ENCODE assay signal across 10 cellular contexts in genomic region chr16:89037261-89038152, GRCh38. TPM values are rescaled to one million over a fixed set of nuclear protein-coding genes. Genes with fewer than 3 reads are reported as not detected.
DNase-seq lines count a peak whose midpoint lies in the region; ATAC-seq and TF ChIP-seq lines count a peak whose summit lies in the region.
"Had no signal": no experiment of that assay in that cellular context is flagged by ENCODE, and none has a peak within 500 bp of the region (broad histone marks: within the 10 kb centered on the region; RNA-seq: fewer than 3 reads in every experiment).

No MANE protein-coding gene starts in this region.

- peaks cover 8% of the 10 kb centered on the region for H3K27me3 Mint-ChIP-seq in T-helper 1 cell treated with Interleukin-12 subunit alpha and Interleukin-12 subunit beta and Interleukin-4 antibody, amounts not matched to agents 30 μg/mL and 1 μg/mL, for 36 hours (ENCODE audit: low read depth)

- H3K4me3 Mint-ChIP-seq in T-helper 1 cell treated with Interleukin-12 subunit alpha and Interleukin-12 subunit beta and Interleukin-4 antibody, amounts not matched to agents 30 μg/mL and 1 μg/mL, for 36 hours, result no peak overlapping the region
- H3K4me3 Mint-ChIP-seq: activated T-cell treated with anti-CD3 and anti-CD28 coated beads, Interleukin-2, amount 50 U/mL, for 72 hours had no signal

- TF ChIP-seq CTCF in fibroblast of pulmonary artery (IDR thresholded peaks at IDR 0.05; ENCODE audit: low read length, missing control alignments), result no peak

- no peaks in the 10 kb centered on the region for H3K9me3 Mint-ChIP-seq in T-helper 1 cell treated with Interleukin-12 subunit alpha and Interleukin-12 subunit beta and Interleukin-4 antibody, amounts not matched to agents 30 μg/mL and 1 μg/mL, for 36 hours

- peak; percentile 30 for DNase-seq in HT-29 (ENCODE audit: low spot score)
- peak; percentile 44 for DNase-seq in fibroblast of pulmonary artery (ENCODE audit: low read depth)
- DNase-seq in sciatic nerve (ENCODE audit: low spot score), result no peak
- no peak for DNase-seq in central memory CD4-positive, alpha-beta T cell
- no peak for DNase-seq in substantia nigra (lab: John Stamatoyannopoulos, UW)
- DNase-seq in pons (ENCODE audit: low spot score), result no peak
- DNase-seq in NCI-H2029 (lab: John Stamatoyannopoulos, UW), result no peak

- no peak overlapping the region for H3K27ac ChIP-seq in substantia nigra (ENCODE audit: low read depth, low read length, poor library complexity, severe bottlenecking)
- H3K27ac ChIP-seq: psoas muscle had no signal

- peak overlapping the region; percentile 38 for H3K27ac Mint-ChIP-seq in T-helper 1 cell treated with Interleukin-12 subunit alpha and Interleukin-12 subunit beta and Interleukin-4 antibody, amounts not matched to agents 30 μg/mL and 1 μg/mL, for 36 hours
- H3K27ac Mint-ChIP-seq: activated T-cell treated with anti-CD3 and anti-CD28 coated beads, Interleukin-2, amount 50 U/mL, for 72 hours had no signal

- peaks cover 18% of the 10 kb centered on the region for H3K4me1 Mint-ChIP-seq in T-helper 1 cell treated with Interleukin-12 subunit alpha and Interleukin-12 subunit beta and Interleukin-4 antibody, amounts not matched to agents 30 μg/mL and 1 μg/mL, for 36 hours (ENCODE audit: low read depth)

- no peaks in the 10 kb centered on the region for H3K36me3 Mint-ChIP-seq in T-helper 1 cell treated with Interleukin-12 subunit alpha and Interleukin-12 subunit beta and Interleukin-4 antibody, amounts not matched to agents 30 μg/mL and 1 μg/mL, for 36 hours (ENCODE audit: low read depth)

- peak; percentile 32 for ATAC-seq in sciatic nerve
- ATAC-seq: psoas muscle had no signal

- H3K4me3 ChIP-seq in fibroblast of pulmonary artery (replicated peaks; ENCODE audit: low read depth, low read length), result no peak overlapping the region
- H3K4me3 ChIP-seq: psoas muscle had no signal

- intact Hi-C loops in sciatic nerve (cut with DNase I), result no loop called here

RNA-seq across cellular contexts. Expression of gene ACSF3, which starts 56.1 kb away (rescaled TPM):
- 41.3 and 43.5 TPM in 2 replicates for total RNA-seq in HT-29 (2014; rRNA removed; shearing (Covaris generic))
- total RNA-seq in sciatic nerve, result 41.1 TPM

Comparison
In these comparisons a context has a peak if more than half of its experiments do, and no peak if none do; other contexts are left out.
1. DNase-seq: peak in HT-29 (single experiment) and fibroblast of pulmonary artery (single experiment); none in sciatic nerve (single experiment), central memory CD4-positive, alpha-beta T cell (single experiment), substantia nigra (0 of 49), pons (single experiment) and NCI-H2029 (single experiment).